ENCODE assay signal across 8 cellular contexts in the genomic region with DNA sequence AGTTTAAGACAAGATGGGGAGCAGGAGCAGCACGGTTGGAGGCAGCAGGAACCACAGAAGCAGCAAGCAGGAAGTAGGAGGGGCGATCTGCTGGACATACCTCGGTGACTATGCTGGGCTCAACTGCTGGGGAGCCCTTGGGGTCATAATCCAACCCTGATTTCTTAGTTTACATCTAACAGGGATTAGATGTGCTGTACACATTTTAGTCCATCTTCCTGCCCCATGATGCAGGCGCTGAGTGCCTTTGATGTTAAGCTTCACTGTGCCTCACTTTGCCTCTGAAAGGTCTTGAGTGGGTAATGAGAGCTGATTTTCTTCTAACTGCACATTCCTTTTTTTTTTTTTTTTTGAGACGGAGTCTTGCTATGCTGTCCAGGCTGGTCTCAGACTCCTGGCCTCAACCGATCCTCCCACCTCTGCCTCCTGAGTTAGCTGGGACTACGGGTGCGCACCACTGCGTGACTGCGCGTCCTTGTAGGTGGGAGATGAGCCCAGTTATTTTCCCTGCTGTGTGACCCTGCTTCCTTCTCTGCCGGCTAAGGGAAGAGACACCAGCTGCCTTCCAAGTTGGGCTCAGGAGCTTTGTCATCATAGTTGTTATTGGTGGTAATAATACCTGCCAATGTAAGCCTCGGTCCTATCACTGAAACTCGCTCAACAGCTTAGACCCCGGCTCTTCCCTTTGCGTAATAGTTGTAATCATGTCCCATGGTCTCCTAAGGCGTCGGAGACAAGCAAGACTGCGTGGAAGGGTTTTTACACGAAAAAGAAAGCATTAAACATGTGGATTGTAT. TPM values are rescaled to one million over a fixed set of nuclear protein-coding genes. Genes with fewer than 3 reads are reported as not detected.
DNase-seq lines count a peak whose midpoint lies in the region; ATAC-seq and TF ChIP-seq lines count a peak whose summit lies in the region.

No MANE protein-coding gene starts in this region.

- peaks cover 22% of the 10 kb centered on the region for H3K79me2 ChIP-seq in DOHH2 (ENCODE audit: control insufficient read depth, low read length)

- H3K27me3 ChIP-seq in DOHH2 (ENCODE audit: control insufficient read depth, low read length) = no peaks in the 10 kb centered on the region
- no peaks in the 10 kb centered on the region for H3K27me3 ChIP-seq in sigmoid colon

- H3K9me3 ChIP-seq in DOHH2 (ENCODE audit: control insufficient read depth, insufficient read depth, low read length) (no peaks in the 10 kb centered on the region), sigmoid colon (no peaks in the 10 kb centered on the region)

- POLR2A ChIA-PET in activated B cell treated with CpG ODN at 0.5 μM for 24 hours (lab: Charles Lee) = interaction anchor here (0.6 to 4.0 kb wide), 26 partner anchors 9 to 956 kb away, joined by 3 to 42 read pairs (median 6); a partner anchor contains a TSS

- H3K4me3 Mint-ChIP-seq in IgD-negative memory B cell (peak overlapping the region; percentile 79 to 96 (median 88)), activated B cell treated with CpG ODN at 0.5 μM for 24 hours (peak overlapping the region; percentile 91)

- CTCF ChIA-PET in activated B cell treated with CpG ODN at 0.5 μM for 24 hours (lab: Charles Lee) = interaction anchor here (0.6 to 1.4 kb wide), 7 partner anchors 26 to 145 kb away, joined by 3 to 9 read pairs (median 3); a partner anchor contains a TSS

- peak overlapping the region; percentile 65 for H3K27ac ChIP-seq in DOHH2 (ENCODE audit: low read depth, low read length)
- H3K27ac ChIP-seq in sigmoid colon = peak overlapping the region; percentile 77 to 86 (median 81)

- H3K27ac Mint-ChIP-seq in IgD-negative memory B cell (peak overlapping the region; percentile 63 to 95 (median 70)), activated B cell treated with CpG ODN at 0.5 μM for 24 hours (peak overlapping the region; percentile 97)

- DNase-seq in activated B cell treated with CpG ODN at 0.5 μM for 24 hours = no peak
- DNase-seq in foreskin melanocyte = peak; percentile 29
- DNase-seq in sigmoid colon = no peak
- DNase-seq in NCI-H1092 (lab: John Stamatoyannopoulos, UW) = no peak
- no peak for DNase-seq in SKM-1 treated with dmso at 0.1 percent for 144 hours (lab: John Stamatoyannopoulos, UW; ENCODE audit: unreplicated experiment)

- H3K4me3 ChIP-seq in DOHH2 (ENCODE audit: low read length) (peak overlapping the region; percentile 78), sigmoid colon (peak overlapping the region; percentile 55 to 88 (median 74))

- ATAC-seq in activated B cell treated with CpG ODN at 0.5 μM for 24 hours (ENCODE audit: low read depth) (peak; percentile 12), HG03354 (IDR thresholded peaks at IDR 0.05; ENCODE audit: poor library complexity, severe bottlenecking, unreplicated experiment) (no peak)

- no peaks in the 10 kb centered on the region for H3K27me3 Mint-ChIP-seq in IgD-negative memory B cell
- no peaks in the 10 kb centered on the region for H3K27me3 Mint-ChIP-seq in activated B cell treated with CpG ODN at 0.5 μM for 24 hours

- H3K9me3 Mint-ChIP-seq in IgD-negative memory B cell = peaks cover 0 to 3% (median 0%) of the 10 kb centered on the region in 3 donors
- H3K9me3 Mint-ChIP-seq in activated B cell treated with CpG ODN at 0.5 μM for 24 hours = no peaks in the 10 kb centered on the region

- H3K4me2 ChIP-seq in DOHH2 (ENCODE audit: low read length) = peak overlapping the region; percentile 86

- intact Hi-C loops in activated B cell treated with CpG ODN at 0.5 μM for 24 hours (cut with micrococcal nuclease) = loop anchor here (1.0 to 10.0 kb wide), 8 partner anchors 13 to 426 kb away; a partner anchor contains a TSS
- intact Hi-C loops in sigmoid colon (cut with DNase I) = loop anchor here (5.0 kb wide), 2 partner anchors 84 to 141 kb away; a partner anchor contains a TSS

- WGBS in sigmoid colon, 2 donors = 39 to 41% methylated on average over 20 of the region's 20 CpGs

- peaks cover 5% of the 10 kb centered on the region; the same call in 1 of the 2 replicates for H3F3A ChIP-seq in DOHH2 (ENCODE audit: control insufficient read depth, insufficient read depth)

- no peak for TF ChIP-seq EP300 in sigmoid colon (IDR thresholded peaks at IDR 0.05)

- no peaks in the 10 kb centered on the region for H3K36me3 ChIP-seq in DOHH2 (ENCODE audit: control insufficient read depth, low read length)
- no peaks in the 10 kb centered on the region for H3K36me3 ChIP-seq in sigmoid colon

- H3K36me3 Mint-ChIP-seq in IgD-negative memory B cell (no peaks in the 10 kb centered on the region), activated B cell treated with CpG ODN at 0.5 μM for 24 hours (ENCODE audit: low read depth) (peaks cover 6% of the 10 kb centered on the region)

- no peak for TF ChIP-seq POLR2A in sigmoid colon (IDR thresholded peaks at IDR 0.05)

- no peaks in the 10 kb centered on the region for H4K20me1 ChIP-seq in DOHH2 (ENCODE audit: control insufficient read depth, insufficient read depth, low read depth, low read length)

- peaks cover 31 to 37% (median 37%) of the 10 kb centered on the region in 3 donors for H3K4me1 Mint-ChIP-seq in IgD-negative memory B cell
- H3K4me1 Mint-ChIP-seq in activated B cell treated with CpG ODN at 0.5 μM for 24 hours = peaks cover 44% of the 10 kb centered on the region

- H3K4me1 ChIP-seq in DOHH2 (ENCODE audit: control insufficient read depth, low read length) (peaks cover 43% of the 10 kb centered on the region), sigmoid colon (peaks cover 0 to 12% (median 6%) of the 10 kb centered on the region in 4 donors)

- no peaks in the 10 kb centered on the region for H3K9me2 ChIP-seq in DOHH2 (replicated peaks; ENCODE audit: control insufficient read depth, low read length)

- TF ChIP-seq CTCF in DOHH2 (IDR thresholded peaks at IDR 0.05; ENCODE audit: low read depth, low read length, poor library complexity, severe bottlenecking) = no peak
- TF ChIP-seq CTCF in activated B cell treated with CpG ODN at 0.5 μM for 24 hours (IDR thresholded peaks at IDR 0.05) = no peak
- TF ChIP-seq CTCF in sigmoid colon (IDR thresholded peaks at IDR 0.05) = no peak

RNA-seq across cellular contexts. Expression of a gene that starts 1.1 kb away (rescaled TPM):
- polyA plus RNA-seq in IgD-negative memory B cell (36.1 TPM), sigmoid colon (10 to 100 TPM in 1 of 3 donors, 1 to 10 TPM in 2; 3.0 to 11.9 (median 5.1) TPM)
- total RNA-seq in activated B cell treated with CpG ODN at 0.5 μM for 24 hours (22.8 and 23.6 TPM in 2 replicates), sigmoid colon (10 to 100 TPM in 2 of 4 donors, 1 to 10 TPM in 2; 4.1 to 19.1 (median 10.7) TPM)

RNA-seq across cellular contexts. Expression of a gene that starts 54.3 kb away (rescaled TPM):
- polyA plus RNA-seq in IgD-negative memory B cell (not detected), sigmoid colon (1 to 10 TPM in 1 of 3 donors, under 1 TPM in 2; 0.51 to 1.8 (median 0.60) TPM)
- total RNA-seq in activated B cell treated with CpG ODN at 0.5 μM for 24 hours (not detected in 2 replicates), sigmoid colon (not detected)
